In genomic region chr1:95084317-95085176, GRCh38 we compare ENCODE assay signal across 8 cellular contexts.
DNase-seq lines count a peak whose midpoint lies in the region; ATAC-seq and TF ChIP-seq lines count a peak whose summit lies in the region.

No MANE protein-coding gene starts in this region.

- peaks cover 3% of the 10 kb centered on the region for H3K27me3 Mint-ChIP-seq in nephron progenitor cell (ENCODE audit: low read depth, poor library complexity)

- POLR2A ChIA-PET in RWPE1 (lab: Yijun Ruan, JAX; ENCODE audit: low non-redundant PET): interaction anchor here (1.3 kb wide), 1 partner anchor 149 kb away, joined by 4 read pairs; the partner anchor contains the start of gene RWDD3

- ATAC-seq in GM19023 (IDR thresholded peaks at IDR 0.05; ENCODE audit: unreplicated experiment): peak; percentile 79
- peak; percentile 78 for ATAC-seq in HG03378 (IDR thresholded peaks at IDR 0.05; ENCODE audit: unreplicated experiment)

- no peak overlapping the region for H3K4me3 Mint-ChIP-seq in nephron progenitor cell

- H3K27ac Mint-ChIP-seq in nephron progenitor cell: no peak overlapping the region

- H3K9me3 Mint-ChIP-seq in nephron progenitor cell: peaks cover 13% of the 10 kb centered on the region

- CTCF ChIA-PET in RWPE1 (lab: Yijun Ruan, JAX): interaction anchor here (0.5 to 1.9 kb wide), 8 partner anchors 9 to 1126 kb away, joined by 3 to 6 read pairs (median 4); partner anchors contain the start of gene RWDD3

- TF ChIP-seq CTCF in RWPE1 (conservative IDR thresholded peaks at IDR 0.05; ENCODE audit: low read depth) (peak; percentile 40; the same call in 1 of the 2 replicates), nephron progenitor cell (IDR thresholded peaks at IDR 0.05) (peak; percentile 54)

- peaks cover 18% of the 10 kb centered on the region for H3K4me1 Mint-ChIP-seq in nephron progenitor cell

- no peak overlapping the region for H3K27ac ChIP-seq in RWPE1
- no peak overlapping the region for H3K27ac ChIP-seq in epithelial cell of prostate

- DNase-seq in NCI-H1417 (lab: John Stamatoyannopoulos, UW) (peak; percentile 12 to 53 (median 40)), NCI-H1417 treated with DMSO at 0.1 percent for 48 hours (lab: John Stamatoyannopoulos, UW) (no peak), RWPE1 (ENCODE audit: low spot score) (peak; percentile 32), epithelial cell of prostate (ENCODE audit: low read depth, low spot score) (peak; percentile 8), nephron progenitor cell (peak; percentile 13), NCI-H2171 treated with DMSO at 0.1 percent for 48 hours (lab: John Stamatoyannopoulos, UW) (no peak)

- peaks cover 4% of the 10 kb centered on the region for H3K36me3 Mint-ChIP-seq in nephron progenitor cell (ENCODE audit: low read depth)

Comparison
In these comparisons a context has a peak if more than half of its experiments do, and no peak if none do; other contexts are left out.
1. DNase-seq: peak in NCI-H1417 (3 of 3), RWPE1 (single experiment), epithelial cell of prostate (single experiment) and nephron progenitor cell (single experiment); none in NCI-H1417 treated with DMSO at 0.1 percent for 48 hours (single experiment) and NCI-H2171 treated with DMSO at 0.1 percent for 48 hours (single experiment).